ENCODE assay signal across 8 cellular contexts in genomic region chrX:104166735-104167436, GRCh38. TPM values are rescaled to one million over a fixed set of nuclear protein-coding genes. Genes with fewer than 3 reads are reported as not detected.
DNase-seq lines count a peak whose midpoint lies in the region; ATAC-seq and TF ChIP-seq lines count a peak whose summit lies in the region.

No MANE protein-coding gene starts in this region.

- H3K4me1 ChIP-seq in iPS DF 6.9 (ENCODE audit: control insufficient read depth, insufficient read depth, low read length): no peaks in the 10 kb centered on the region

- H3K9me3 ChIP-seq in iPS DF 6.9 (ENCODE audit: control insufficient read depth, insufficient read depth, low read length): no peaks in the 10 kb centered on the region

- H3K36me3 Mint-ChIP-seq in activated T-cell treated with anti-CD3 and anti-CD28 coated beads, Interleukin-2, amount 50 U/mL, for 4 hours (ENCODE audit: insufficient read depth): peaks cover 3% of the 10 kb centered on the region
- H3K36me3 Mint-ChIP-seq in activated B cell treated with CpG ODN at 0.5 μM for 24 hours (ENCODE audit: low read depth): peaks cover 2% of the 10 kb centered on the region

- peak overlapping the region; percentile 85 for H3K4me3 ChIP-seq in iPS DF 6.9 (ENCODE audit: low read length)
- peak overlapping the region; percentile 60 to 81 (median 68) for H3K4me3 ChIP-seq in skin epidermis

- TF ChIP-seq CTCF in activated B cell treated with CpG ODN at 0.5 μM for 24 hours (IDR thresholded peaks at IDR 0.05): no peak

- H3K27ac ChIP-seq in iPS DF 6.9 (ENCODE audit: low read length) (no peak overlapping the region), skin epidermis (peak overlapping the region; percentile 39 to 92 (median 83))

- DNase-seq in activated T-cell treated with anti-CD3 and anti-CD28 coated beads, Interleukin-2, amount 50 U/mL, for 4 hours: no peak
- DNase-seq in activated T-cell treated with anti-CD3 and anti-CD28 coated beads, Interleukin-2, amount 50 U/mL, for 48 hours: no peak
- DNase-seq in activated B cell treated with CpG ODN at 0.5 μM for 24 hours (no peak), iPS DF 6.9 (ENCODE audit: low read depth, low spot score) (no peak), KBM-7 (no peak), ACHN (no peak)

- in situ Hi-C loops in KBM-7 (cut with MboI; ENCODE audit: low pct_unique_long_range_greater_than_20kb, low sequenced_read_pairs) (no loop called here), ACHN (cut with HindIII; ENCODE audit: low pct_ligation_motif_present, low pct_unique_long_range_greater_than_20kb, low sequenced_read_pairs) (no loop called here)

- no CpG with 5 or more reads among the region's 37 CpGs for WGBS in iPS DF 6.9 (ENCODE audit: insufficient coverage, insufficient read length)

- intact Hi-C loops in activated B cell treated with CpG ODN at 0.5 μM for 24 hours (cut with micrococcal nuclease): loop anchor here (1.0 to 10.0 kb wide), 2 partner anchors 10 to 952 kb away; partner anchors contain the start of genes BEX4 and SLC25A53

- no peaks in the 10 kb centered on the region for H3K27me3 Mint-ChIP-seq in activated T-cell treated with anti-CD3 and anti-CD28 coated beads, Interleukin-2, amount 50 U/mL, for 4 hours (ENCODE audit: low read depth)
- H3K27me3 Mint-ChIP-seq in activated B cell treated with CpG ODN at 0.5 μM for 24 hours: no peaks in the 10 kb centered on the region

- H3K9me3 Mint-ChIP-seq in activated T-cell treated with anti-CD3 and anti-CD28 coated beads, Interleukin-2, amount 50 U/mL, for 4 hours: no peaks in the 10 kb centered on the region
- no peaks in the 10 kb centered on the region for H3K9me3 Mint-ChIP-seq in activated B cell treated with CpG ODN at 0.5 μM for 24 hours

- POLR2A ChIA-PET in activated B cell treated with CpG ODN at 0.5 μM for 24 hours (lab: Charles Lee): interaction anchor here (3.3 kb wide), 1 partner anchor 10 kb away, joined by 75 read pairs; the partner anchor contains the start of gene SLC25A53

- CTCF ChIA-PET in activated B cell treated with CpG ODN at 0.5 μM for 24 hours (lab: Charles Lee): no interaction called here

- peak overlapping the region; percentile 82 for H3K4me3 Mint-ChIP-seq in activated T-cell treated with anti-CD3 and anti-CD28 coated beads, Interleukin-2, amount 50 U/mL, for 4 hours
- H3K4me3 Mint-ChIP-seq in activated B cell treated with CpG ODN at 0.5 μM for 24 hours: peak overlapping the region; percentile 73

- no peaks in the 10 kb centered on the region for H3K27me3 ChIP-seq in iPS DF 6.9 (ENCODE audit: control insufficient read depth, insufficient read depth, low read length)

- peak in 1 of 2 donors; percentile 8 for ATAC-seq in activated T-cell treated with anti-CD3 and anti-CD28 coated beads, Interleukin-2, amount 50 U/mL, for 4 hours
- ATAC-seq in activated B cell treated with CpG ODN at 0.5 μM for 24 hours (ENCODE audit: low read depth) (no peak), GM21529 (IDR thresholded peaks at IDR 0.05; ENCODE audit: unreplicated experiment) (no peak)

- H3K36me3 ChIP-seq in iPS DF 6.9 (ENCODE audit: control insufficient read depth, insufficient read depth, low read length): no peaks in the 10 kb centered on the region

- H3K27ac Mint-ChIP-seq in activated B cell treated with CpG ODN at 0.5 μM for 24 hours: no peak overlapping the region

- peaks cover 29% of the 10 kb centered on the region for H3K4me1 Mint-ChIP-seq in activated T-cell treated with anti-CD3 and anti-CD28 coated beads, Interleukin-2, amount 50 U/mL, for 4 hours (ENCODE audit: low read depth)
- peaks cover 32% of the 10 kb centered on the region for H3K4me1 Mint-ChIP-seq in activated B cell treated with CpG ODN at 0.5 μM for 24 hours

RNA-seq across cellular contexts. Expression of gene FAM199X, which starts 0.6 kb away (rescaled TPM):
- 1 to 10 TPM; 8.0 to 8.2 (median 8.1) TPM for total RNA-seq in activated T-cell treated with anti-CD3 and anti-CD28 coated beads, Interleukin-2, amount 50 U/mL, for 4 hours
- total RNA-seq in activated B cell treated with CpG ODN at 0.5 μM for 24 hours: 11.7 and 14.3 TPM in 2 replicates

RNA-seq across cellular contexts. Expression of gene SLC25A53, which starts 10.1 kb away (rescaled TPM):
- 1 to 10 TPM; 3.2 to 4.4 (median 4.2) TPM for total RNA-seq in activated T-cell treated with anti-CD3 and anti-CD28 coated beads, Interleukin-2, amount 50 U/mL, for 4 hours
- total RNA-seq in activated B cell treated with CpG ODN at 0.5 μM for 24 hours: 9.6 and 11.6 TPM in 2 replicates

RNA-seq across cellular contexts. Expression of gene ZCCHC18, which starts 54.6 kb away (rescaled TPM):
- total RNA-seq in activated T-cell treated with anti-CD3 and anti-CD28 coated beads, Interleukin-2, amount 50 U/mL, for 4 hours: under 1 TPM; 0.49 to 0.86 (median 0.55) TPM
- total RNA-seq in activated B cell treated with CpG ODN at 0.5 μM for 24 hours: 2.2 and 3.4 TPM in 2 replicates
